In genomic region chr10:49025347-49025983, GRCh38 we compare ENCODE assay signal across 26 cellular contexts.
DNase-seq lines count a peak whose midpoint lies in the region; ATAC-seq and TF ChIP-seq lines count a peak whose summit lies in the region.
"Had no signal": no experiment of that assay in that cellular context is flagged by ENCODE, and none has a peak within 500 bp of the region (broad histone marks: within the 10 kb centered on the region; RNA-seq: fewer than 3 reads in every experiment).

No MANE protein-coding gene starts in this region.

- TF ChIP-seq CTCF in coronary artery (IDR thresholded peaks at IDR 0.05) = no peak
- no peak for TF ChIP-seq CTCF in parathyroid adenoma (IDR thresholded peaks at IDR 0.05)
- TF ChIP-seq CTCF in vagina (IDR thresholded peaks at IDR 0.05) = no peak
- no peak for TF ChIP-seq CTCF in Peyer's patch (IDR thresholded peaks at IDR 0.05)

- DNase-seq in NCI-H69 (lab: John Stamatoyannopoulos, UW) (peak; percentile 8), coronary artery (ENCODE audit: low spot score) (no peak), vagina (ENCODE audit: extremely low spot score in 2 of 2) (peak in 1 of 2 donors; percentile 67), Peyer's patch (no peak), SKM-1 (lab: John Stamatoyannopoulos, UW; ENCODE audit: unreplicated experiment) (no peak)
- DNase-seq: Caco-2; CD4-positive, alpha-beta memory T cell; DND-41; GM23248; H9; HFFc6; KBM-7; MM.1S; NCI-H1048; NCI-H1417 treated with DMSO at 0.1 percent for 48 hours; NCI-H1930; NCI-H226; NCI-H510A treated with DMSO at 0.1 percent for 48 hours; NCI-H774; OCI-M1 had no signal

- H3K9ac ChIP-seq in parathyroid adenoma = no peak overlapping the region
- H3K9ac ChIP-seq: BLaER1, GM23248 had no signal

- H3K4me1 ChIP-seq in parathyroid adenoma = peaks cover 40% of the 10 kb centered on the region
- H3K4me1 ChIP-seq in vagina = peaks cover 34% of the 10 kb centered on the region
- no peaks in the 10 kb centered on the region for H3K4me1 ChIP-seq in Peyer's patch
- H3K4me1 ChIP-seq: BLaER1, Caco-2 had no signal

- H3K4me3 ChIP-seq in coronary artery = no peak overlapping the region
- no peak overlapping the region for H3K4me3 ChIP-seq in parathyroid adenoma (ENCODE audit: low read depth, low read length)
- no peak overlapping the region for H3K4me3 ChIP-seq in vagina
- H3K4me3 ChIP-seq in Peyer's patch = no peak overlapping the region
- H3K4me3 ChIP-seq: BLaER1, GM12878, GM23248 had no signal

- no peak overlapping the region for H2AFZ ChIP-seq in parathyroid adenoma
- H2AFZ ChIP-seq: GM23248 had no signal

- no peak overlapping the region for H3K4me2 ChIP-seq in parathyroid adenoma (ENCODE audit: low read length)
- H3K4me2 ChIP-seq: BLaER1 had no signal

- H3K27me3 ChIP-seq in parathyroid adenoma (ENCODE audit: control insufficient read depth, insufficient read depth, low read length) = no peaks in the 10 kb centered on the region
- H3K27me3 ChIP-seq in vagina = no peaks in the 10 kb centered on the region
- H3K27me3 ChIP-seq in Peyer's patch = no peaks in the 10 kb centered on the region
- H3K27me3 ChIP-seq: BLaER1 had no signal

- no peak for ATAC-seq in GM19452 (IDR thresholded peaks at IDR 0.05; ENCODE audit: unreplicated experiment)
- ATAC-seq: GM12878, Right ventricle myocardium inferior had no signal

- intact Hi-C loops in vagina (cut with DNase I) = no loop called here

- peak overlapping the region; percentile 10 to 77 for H3K27ac ChIP-seq in coronary artery
- peak overlapping the region; percentile 7 for H3K27ac ChIP-seq in parathyroid adenoma
- H3K27ac ChIP-seq in vagina = peak overlapping the region; percentile 77
- no peak overlapping the region for H3K27ac ChIP-seq in Peyer's patch
- H3K27ac ChIP-seq: BLaER1, GM23248, HL-60 had no signal

- H3K36me3 ChIP-seq in parathyroid adenoma (ENCODE audit: control insufficient read depth, insufficient read depth, low read length) (no peaks in the 10 kb centered on the region), vagina (no peaks in the 10 kb centered on the region), Peyer's patch (no peaks in the 10 kb centered on the region)
- H3K36me3 ChIP-seq: BLaER1 had no signal

- H3K79me2 ChIP-seq in parathyroid adenoma = peaks cover 3% of the 10 kb centered on the region

- TF ChIP-seq POLR2A in vagina (IDR thresholded peaks at IDR 0.05) (no peak), Peyer's patch (IDR thresholded peaks at IDR 0.05) (no peak)

- H3K9me3 ChIP-seq in parathyroid adenoma (ENCODE audit: control insufficient read depth, low read length) (no peaks in the 10 kb centered on the region), vagina (no peaks in the 10 kb centered on the region), Peyer's patch (no peaks in the 10 kb centered on the region)
- H3K9me3 ChIP-seq: BLaER1, Caco-2 had no signal

Comparison
In these comparisons a context has a peak if more than half of its experiments do, and no peak if none do; other contexts are left out.
1. H3K27ac ChIP-seq: peak in coronary artery (2 of 2), parathyroid adenoma (single experiment) and vagina (single experiment); none in Peyer's patch (0 of 4).